Comparison of ENCODE assay signal across 8 cellular contexts in genomic region chr9:95316794-95317118, GRCh38. TPM values are rescaled to one million over a fixed set of nuclear protein-coding genes. Genes with fewer than 3 reads are reported as not detected.
DNase-seq lines count a peak whose midpoint lies in the region; ATAC-seq and TF ChIP-seq lines count a peak whose summit lies in the region.

No MANE protein-coding gene starts in this region.

- H3K9me3 ChIP-seq in ascending aorta (no peaks in the 10 kb centered on the region), right cardiac atrium (ENCODE audit: control insufficient read depth, low read length) (no peaks in the 10 kb centered on the region)

- WGBS in right cardiac atrium: under 1% methylated on average over 22 of the region's 22 CpGs

- H3K36me3 ChIP-seq in ascending aorta: no peaks in the 10 kb centered on the region

- peak in 1 of 3 experiments; percentile 21 for TF ChIP-seq CTCF in ascending aorta (IDR thresholded peaks at IDR 0.05)

- peak; percentile 41 for ATAC-seq in GM21367 (IDR thresholded peaks at IDR 0.05; ENCODE audit: unreplicated experiment)
- ATAC-seq in right cardiac atrium: peak; percentile 72 to 80

- H3K4me1 ChIP-seq in ascending aorta (no peaks in the 10 kb centered on the region), right cardiac atrium (ENCODE audit: control insufficient read depth, insufficient read depth, low read length) (no peaks in the 10 kb centered on the region)

- DNase-seq in SIG-M5 treated with dmso at 0.1 percent for 504 hours (lab: John Stamatoyannopoulos, UW; ENCODE audit: unreplicated experiment) (peak; percentile 35), SIG-M5 (lab: John Stamatoyannopoulos, UW) (no peak), HK-2 (ENCODE audit: unreplicated experiment) (peak; percentile 80), NCI-H748 (lab: John Stamatoyannopoulos, UW; ENCODE audit: unreplicated experiment) (peak; percentile 95), ascending aorta (ENCODE audit: low spot score in 2 of 2) (peak in 1 of 2 donors; percentile 71), right cardiac atrium (peak; percentile 78 to 89 (median 87)), retina (peak; percentile 91)

- H3K27ac ChIP-seq in ascending aorta (peak overlapping the region; percentile 88 to 91), right cardiac atrium (ENCODE audit: low read length) (peak overlapping the region; percentile 78)

- H3K27me3 ChIP-seq in ascending aorta (no peaks in the 10 kb centered on the region), right cardiac atrium (ENCODE audit: control insufficient read depth, insufficient read depth) (no peaks in the 10 kb centered on the region)

- intact Hi-C loops in ascending aorta (cut with DNase I) (loop anchor here (2.0 to 10.0 kb wide), 3 partner anchors 122 to 560 kb away; no protein-coding TSS in a partner anchor), right cardiac atrium (cut with DNase I) (loop anchor here in 1 of 4 donors (5.0 kb wide), 1 partner anchor 196 kb away; no protein-coding TSS in a partner anchor)

- H3K4me3 ChIP-seq in ascending aorta: peak overlapping the region; percentile 85 to 99
- peak overlapping the region; percentile 80 for H3K4me3 ChIP-seq in right cardiac atrium (ENCODE audit: low read length)

RNA-seq across cellular contexts. Expression of gene FANCC, which starts 0.8 kb away (rescaled TPM):
- total RNA-seq in ascending aorta: 0.64 TPM
- total RNA-seq in right cardiac atrium: 1 to 10 TPM; 3.3 to 6.6 (median 4.5) TPM
- 3.2 TPM for polyA plus RNA-seq in right cardiac atrium
